Comparison of ENCODE assay signal across 21 cellular contexts in the genomic region with DNA sequence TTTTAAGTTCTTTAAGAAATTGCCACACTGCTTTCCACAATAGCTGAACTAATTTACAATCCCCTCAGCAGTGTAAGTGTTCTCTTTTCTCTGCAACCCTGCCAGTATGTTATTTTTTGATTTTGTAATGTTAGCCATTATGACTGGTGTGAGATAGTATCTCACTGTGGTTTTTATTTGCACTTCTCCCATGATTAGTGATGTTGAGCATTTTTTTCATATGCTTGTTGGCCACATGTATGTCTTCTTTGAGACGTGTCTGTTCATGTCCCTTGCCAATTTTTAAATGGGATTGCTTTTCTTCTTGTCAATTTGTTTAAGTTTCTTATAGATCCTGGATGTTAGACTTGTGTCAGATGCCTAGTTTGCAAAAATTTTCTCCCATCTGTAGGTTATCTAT.
"Had no signal": no experiment of that assay in that cellular context is flagged by ENCODE, and none has a peak within 500 bp of the region (broad histone marks: within the 10 kb centered on the region; RNA-seq: fewer than 3 reads in every experiment).

No MANE protein-coding gene starts in this region.

- DNase-seq: IMR-90, Karpas-422, KG1, MM.1S, NCI-H1092 treated with DMSO at 0.1 percent for 48 hours, NCI-H1436, NCI-H187, NCI-H2029, NCI-H2081 treated with DMSO at 0.1 percent for 48 hours, NCI-H2171, NCI-H226, NCI-H446, NCI-H510A, NCI-H524 treated with DMSO at 0.1 percent for 48 hours, NCI-H69, NCI-H774, RPMI8226, SHP77, SK-N-SH had no signal

- FAIRE-seq: HepG2, RCC 7860 had no signal
